9 cellular contexts compared by ENCODE assay signal in genomic region chr7:152076324-152076821, GRCh38. TPM values are rescaled to one million over a fixed set of nuclear protein-coding genes. Genes with fewer than 3 reads are reported as not detected.
A peak's percentile ranks its signal among the peaks of the same experiment; 100 is the strongest.
DNase-seq lines count a peak whose midpoint lies in the region; ATAC-seq and TF ChIP-seq lines count a peak whose summit lies in the region.
"Had no signal": no experiment of that assay in that cellular context is flagged by ENCODE, and none has a peak within 500 bp of the region (broad histone marks: within the 10 kb centered on the region; RNA-seq: fewer than 3 reads in every experiment).

No MANE protein-coding gene starts in this region.

- H3K36me3 ChIP-seq in Caco-2 (ENCODE audit: control insufficient read depth, insufficient read depth, low read length) (no peaks in the 10 kb centered on the region), lower lobe of right lung (no peaks in the 10 kb centered on the region)

- H3K27me3 ChIP-seq in Caco-2 (replicated peaks; ENCODE audit: control insufficient read depth, insufficient read depth, low read length) = no peaks in the 10 kb centered on the region
- H3K27me3 ChIP-seq in lower lobe of right lung (ENCODE audit: low read depth) = no peaks in the 10 kb centered on the region

- CTCF ChIA-PET in Caco-2 (lab: Charles Lee) (interaction anchor here (0.6 to 1.1 kb wide), 3 partner anchors 14 to 25 kb away, joined by 3 to 4 read pairs (median 3); no protein-coding TSS in a partner anchor), MCF 10A (lab: Yijun Ruan, JAX) (interaction anchor here (1.2 kb wide), 1 partner anchor 50 kb away, joined by 3 read pairs; no protein-coding TSS in a partner anchor)

- H3K4me3 Mint-ChIP-seq in Caco-2 (ENCODE audit: unreplicated experiment) = no peak overlapping the region
- no peak overlapping the region for H3K4me3 Mint-ChIP-seq in MCF 10A (ENCODE audit: unreplicated experiment)
- H3K4me3 Mint-ChIP-seq: stimulated activated naive CD8-positive, alpha-beta T cell treated with anti-CD3 and anti-CD28 coated beads, Interleukin-15, Interleukin-2, amounts not matched to agents 100 ng/mL and 50 ng/mL, for 24 hours had no signal

- H3K9me3 Mint-ChIP-seq in Caco-2 (ENCODE audit: unreplicated experiment) = peaks cover 10% of the 10 kb centered on the region
- peaks cover 5% of the 10 kb centered on the region for H3K9me3 Mint-ChIP-seq in MCF 10A (ENCODE audit: unreplicated experiment)
- H3K9me3 Mint-ChIP-seq: stimulated activated naive CD8-positive, alpha-beta T cell treated with anti-CD3 and anti-CD28 coated beads, Interleukin-15, Interleukin-2, amounts not matched to agents 100 ng/mL and 50 ng/mL, for 24 hours had no signal

- H3K27me3 Mint-ChIP-seq in Caco-2 (ENCODE audit: insufficient read depth, unreplicated experiment) (no peaks in the 10 kb centered on the region), MCF 10A (ENCODE audit: insufficient read depth, unreplicated experiment) (no peaks in the 10 kb centered on the region)
- H3K27me3 Mint-ChIP-seq: stimulated activated naive CD8-positive, alpha-beta T cell treated with anti-CD3 and anti-CD28 coated beads, Interleukin-15, Interleukin-2, amounts not matched to agents 100 ng/mL and 50 ng/mL, for 24 hours had no signal

- H3K36me3 Mint-ChIP-seq in Caco-2 (ENCODE audit: insufficient read depth, unreplicated experiment) = no peaks in the 10 kb centered on the region
- peaks cover 11% of the 10 kb centered on the region for H3K36me3 Mint-ChIP-seq in MCF 10A (ENCODE audit: insufficient read depth, unreplicated experiment)

- H3K4me1 ChIP-seq in Caco-2 = peaks cover 49% of the 10 kb centered on the region
- H3K4me1 ChIP-seq in lower lobe of right lung = peaks cover 14% of the 10 kb centered on the region

- DNase-seq in Caco-2 = peak; percentile 63 to 67
- peak; percentile 46 for DNase-seq in HuH-7 (ENCODE audit: low spot score)
- DNase-seq in MCF 10A (ENCODE audit: unreplicated experiment) = peak; percentile 41
- DNase-seq in lower lobe of right lung = no peak
- DNase-seq in NCI-H1105 (lab: John Stamatoyannopoulos, UW) = no peak
- no peak for DNase-seq in H4 (ENCODE audit: low spot score)

- BruUV-seq in Caco-2 (replicated peaks; lab: Mats Ljungman, UMichigan) (no TSS peak), MCF 10A (replicated peaks; lab: Mats Ljungman, UMichigan) (no TSS peak)

- ATAC-seq in lower lobe of right lung = peak; percentile 52 to 55
- no peak for ATAC-seq in GM19455 (IDR thresholded peaks at IDR 0.05; ENCODE audit: unreplicated experiment)
- no peak for ATAC-seq in HG02763 (IDR thresholded peaks at IDR 0.05; ENCODE audit: unreplicated experiment)

- H3K4me1 Mint-ChIP-seq in Caco-2 (ENCODE audit: low read depth, unreplicated experiment) = peaks cover 54% of the 10 kb centered on the region
- H3K4me1 Mint-ChIP-seq in MCF 10A (ENCODE audit: insufficient read depth, unreplicated experiment) = peaks cover 30% of the 10 kb centered on the region

- intact Hi-C loops in Caco-2 (cut with micrococcal nuclease; ENCODE audit: unreplicated experiment) (loop anchor here (1.0 to 2.0 kb wide), 2 partner anchors 32 to 70 kb away; no protein-coding TSS in a partner anchor), MCF 10A (cut with micrococcal nuclease) (no loop called here), lower lobe of right lung (cut with DNase I) (no loop called here)

- POLR2A ChIA-PET in Caco-2 (lab: Charles Lee) = no interaction called here
- POLR2A ChIA-PET in MCF 10A (lab: Yijun Ruan, JAX) = no interaction called here

- H3K9me3 ChIP-seq in Caco-2 (no peaks in the 10 kb centered on the region), lower lobe of right lung (no peaks in the 10 kb centered on the region)

- no peak overlapping the region for H3K27ac ChIP-seq in lower lobe of right lung

- H3K27ac Mint-ChIP-seq in Caco-2 (ENCODE audit: unreplicated experiment) (peak overlapping the region; percentile 56), MCF 10A (ENCODE audit: low read depth, unreplicated experiment) (peak overlapping the region; percentile 46)
- H3K27ac Mint-ChIP-seq: stimulated activated naive CD8-positive, alpha-beta T cell treated with anti-CD3 and anti-CD28 coated beads, Interleukin-15, Interleukin-2, amounts not matched to agents 100 ng/mL and 50 ng/mL, for 24 hours had no signal

- TF ChIP-seq CTCF in Caco-2 (IDR thresholded peaks at IDR 0.05; ENCODE audit: insufficient read depth in 1 of 2, low read depth in 1 of 2, low read length in 1 of 2, severe bottlenecking in 1 of 2, unreplicated experiment in 1 of 2) (peak; percentile 48 to 64), MCF 10A (IDR thresholded peaks at IDR 0.05; ENCODE audit: unreplicated experiment) (peak; percentile 32), lower lobe of right lung (IDR thresholded peaks at IDR 0.05) (peak; percentile 40)

- H3K4me3 ChIP-seq in Caco-2 (ENCODE audit: low read depth, low read length) (no peak overlapping the region), lower lobe of right lung (no peak overlapping the region)

RNA-seq across cellular contexts. Expression of gene GALNT11, which starts 50.9 kb away (rescaled TPM):
- total RNA-seq in Caco-2 (2022) (31.4 and 34.9 TPM in 2 replicates), MCF 10A (2022) (15.1 and 17.3 TPM in 2 replicates), lower lobe of right lung (39.6 TPM)
- 53.7 and 77.5 TPM in 2 replicates for total RNA-seq in H4 (2014; rRNA removed; shearing (Covaris generic))

Comparison
In these comparisons a context has a peak if more than half of its experiments do, and no peak if none do; other contexts are left out.
1. DNase-seq: peak in Caco-2 (2 of 2), HuH-7 (single experiment) and MCF 10A (single experiment); none in lower lobe of right lung (single experiment), NCI-H1105 (single experiment) and H4 (single experiment).
2. ATAC-seq: peak in lower lobe of right lung (2 of 2); none in GM19455 (single experiment) and HG02763 (single experiment).
3. Peak in every context shown above with its lines, with median percentiles within 50 percentile points of each other: CTCF ChIP-seq.